22 cellular contexts compared by ENCODE assay signal in genomic region chr13:51698352-51698751, GRCh38.
"Had no signal": no experiment of that assay in that cellular context is flagged by ENCODE, and none has a peak within 500 bp of the region (broad histone marks: within the 10 kb centered on the region; RNA-seq: fewer than 3 reads in every experiment).

No MANE protein-coding gene starts in this region.

- FAIRE-seq: RCC 7860 had no signal

- ATAC-seq: T-cell had no signal

- H3K4me2 ChIP-seq: SK-N-SH had no signal

- DNase-seq: Kasumi-1, KG1, MV-4-11, NCI-H1048, NCI-H1105, NCI-H1417, NCI-H1436 treated with DMSO at 0.1 percent for 48 hours, NCI-H1694, NCI-H187 treated with DMSO at 0.1 percent for 48 hours, NCI-H2081, NCI-H2107, NCI-H2227 treated with DMSO at 0.1 percent for 48 hours, NCI-H510A, NCI-H524 treated with DMSO at 0.1 percent for 48 hours, NCI-H774, RPMI8226, SHP77, SK-N-SH, SW 1271, T-cell had no signal

- H3K9me3 ChIP-seq: SK-N-SH had no signal

- H3K9ac ChIP-seq: SK-N-SH had no signal

- H3K27ac ChIP-seq: HL-60 had no signal
